9 cellular contexts compared by ENCODE assay signal in genomic region chr12:32947203-32947795, GRCh38. TPM values are rescaled to one million over a fixed set of nuclear protein-coding genes. Genes with fewer than 3 reads are reported as not detected.
DNase-seq lines count a peak whose midpoint lies in the region; ATAC-seq and TF ChIP-seq lines count a peak whose summit lies in the region.
"Had no signal": no experiment of that assay in that cellular context is flagged by ENCODE, and none has a peak within 500 bp of the region (broad histone marks: within the 10 kb centered on the region; RNA-seq: fewer than 3 reads in every experiment).

No MANE protein-coding gene starts in this region.

- ATAC-seq in sciatic nerve (peak; percentile 53), HG03354 (IDR thresholded peaks at IDR 0.05; ENCODE audit: poor library complexity, severe bottlenecking, unreplicated experiment) (no peak), GM21526 (IDR thresholded peaks at IDR 0.05; ENCODE audit: low FRiP score, unreplicated experiment) (no peak), HG03108 (IDR thresholded peaks at IDR 0.05; ENCODE audit: unreplicated experiment) (no peak)

- H3K4me3 ChIP-seq in Jurkat, Clone E6-1 (ENCODE audit: low read length), result no peak overlapping the region
- H3K4me3 ChIP-seq in epithelial cell of esophagus (ENCODE audit: low read length), result no peak overlapping the region
- H3K4me3 ChIP-seq: adrenal gland, lung had no signal

- intact Hi-C loops in sciatic nerve (cut with DNase I), result no loop called here

- peak; percentile 41 for TF ChIP-seq CTCF in epithelial cell of esophagus (IDR thresholded peaks at IDR 0.05; ENCODE audit: insufficient read depth, low read depth, low read length, missing control alignments)

- peak; percentile 23 for DNase-seq in Jurkat, Clone E6-1 (ENCODE audit: low read depth, low spot score)
- peak; percentile 95 for DNase-seq in NCI-H748 treated with DMSO at 0.1 percent for 48 hours (lab: John Stamatoyannopoulos, UW)
- DNase-seq in epithelial cell of esophagus (ENCODE audit: low read depth), result peak; percentile 52
- no peak for DNase-seq in sciatic nerve (ENCODE audit: low spot score)
- DNase-seq: adrenal gland had no signal

RNA-seq across cellular contexts. Expression of gene PKP2, which starts 50.7 kb away (rescaled TPM):
- polyA plus RNA-seq in Jurkat, Clone E6-1 (2012; ENCODE audit: insufficient read depth, insufficient read length), result not detected
- total RNA-seq in sciatic nerve, result 25.9 TPM
